Comparison of ENCODE assay signal across 14 cellular contexts in genomic region chr7:84847790-84848189, GRCh38.
"Had no signal": no experiment of that assay in that cellular context is flagged by ENCODE, and none has a peak within 500 bp of the region (broad histone marks: within the 10 kb centered on the region; RNA-seq: fewer than 3 reads in every experiment).

No MANE protein-coding gene starts in this region.

- H2AFZ ChIP-seq: neural progenitor cell had no signal

- H3K9me3 ChIP-seq: heart right ventricle, left ventricle myocardium inferior, right atrium auricular region, upper lobe of left lung had no signal

- H3K4me3 ChIP-seq: heart right ventricle, left ventricle myocardium inferior, neural progenitor cell, right atrium auricular region, upper lobe of left lung had no signal

- H3K4me1 ChIP-seq: heart right ventricle, left ventricle myocardium inferior, neural progenitor cell, right atrium auricular region, upper lobe of left lung had no signal

- H3K27ac ChIP-seq: heart right ventricle, left ventricle myocardium inferior, neural progenitor cell, right atrium auricular region, upper lobe of left lung had no signal

- H3K4me2 ChIP-seq: neural progenitor cell had no signal

- ATAC-seq: activated T-cell treated with anti-CD3 and anti-CD28 coated beads, Interleukin-2, amount 50 U/mL, for 4 hours; heart right ventricle; T-cell had no signal

- H3K9ac ChIP-seq: neural progenitor cell had no signal

- H3K36me3 ChIP-seq: heart right ventricle, left ventricle myocardium inferior, neural progenitor cell, right atrium auricular region, upper lobe of left lung had no signal

- H3K27me3 ChIP-seq: heart right ventricle, neural progenitor cell, right atrium auricular region, upper lobe of left lung had no signal

- DNase-seq: activated B cell treated with CpG ODN at 0.5 μM for 24 hours; activated CD4-positive, alpha-beta T cell treated with anti-CD3 and anti-CD28 coated beads for 48 hours; activated CD8-positive, alpha-beta memory T cell treated with anti-CD3 and anti-CD28 coated beads, Interleukin-2, amount 50 U/mL, for 4 hours; activated naive CD4-positive, alpha-beta T cell treated with anti-CD3 and anti-CD28 coated beads for 36 hours; activated T-cell treated with anti-CD3 and anti-CD28 coated beads, Interleukin-2, amount 50 U/mL, for 4 hours; aorta; effector CD4-positive, alpha-beta T cell; heart right ventricle; kidney glomerular epithelial cell; left ventricle myocardium inferior; T-cell; upper lobe of left lung had no signal
